8 cellular contexts compared by ENCODE assay signal in the genomic region with DNA sequence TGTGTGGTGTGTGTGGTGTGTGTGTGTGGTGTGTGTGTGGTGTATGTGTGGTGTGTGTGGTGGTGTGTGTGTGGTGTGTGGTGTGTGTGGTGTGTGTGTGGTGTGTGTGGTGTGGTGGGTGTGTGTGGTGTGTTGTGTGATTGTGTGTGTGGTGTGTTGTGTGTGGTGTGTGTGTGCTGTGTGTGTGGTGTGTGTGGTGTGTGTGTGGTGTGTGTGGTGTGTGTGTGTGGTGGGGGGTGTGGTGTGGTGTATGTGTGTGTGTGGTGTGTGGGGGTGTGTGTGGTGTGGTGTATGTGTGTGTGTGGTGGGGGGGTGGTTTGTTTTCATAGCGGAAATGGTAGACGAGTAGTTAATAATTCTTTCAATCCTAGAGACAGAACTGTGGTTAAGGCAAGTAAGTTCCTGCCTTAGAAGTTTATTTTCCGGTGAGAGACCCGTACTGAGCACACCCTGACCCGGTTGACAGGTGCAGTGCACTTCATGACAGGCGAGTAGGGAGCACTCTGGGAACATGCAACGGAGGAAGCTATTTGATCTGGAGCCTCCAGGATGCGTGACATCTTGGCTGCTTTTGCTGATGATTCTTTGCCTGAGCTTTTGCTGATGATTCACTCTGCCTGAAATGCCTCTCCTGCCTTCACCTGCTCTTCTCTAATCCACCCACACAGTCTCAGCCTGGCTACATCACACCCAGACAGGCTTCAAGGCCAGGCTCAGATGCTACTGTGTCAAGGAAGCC. TPM values are rescaled to one million over a fixed set of nuclear protein-coding genes. Genes with fewer than 3 reads are reported as not detected.
DNase-seq lines count a peak whose midpoint lies in the region; TF ChIP-seq lines count a peak whose summit lies in the region.

No MANE protein-coding gene starts in this region.

- TF ChIP-seq CTCF in GM10248 (IDR thresholded peaks at IDR 0.05; ENCODE audit: control extremely low read depth, extremely low read depth, low read depth, missing control alignments) (no peak), OCI-LY3 (IDR thresholded peaks at IDR 0.05; ENCODE audit: low read depth, low read length) (no peak)

- POLR2A ChIA-PET in GM10248 (lab: Yijun Ruan, JAX), result no interaction called here

- no peak overlapping the region for H3K4me3 ChIP-seq in GM23248
- H3K4me3 ChIP-seq in OCI-LY3 (ENCODE audit: low read length), result no peak overlapping the region
- H3K4me3 ChIP-seq in effector memory CD4-positive, alpha-beta T cell (ENCODE audit: insufficient read depth, low read depth, low read length, poor library complexity, severe bottlenecking), result no peak overlapping the region

- H3K36me3 ChIP-seq in GM23248 (ENCODE audit: low read depth), result no peaks in the 10 kb centered on the region
- H3K36me3 ChIP-seq in OCI-LY3 (replicated peaks; ENCODE audit: low read depth, low read length), result no peaks in the 10 kb centered on the region
- H3K36me3 ChIP-seq in effector memory CD4-positive, alpha-beta T cell (ENCODE audit: control insufficient read depth, insufficient read depth, low read length), result no peaks in the 10 kb centered on the region

- peaks cover 20% of the 10 kb centered on the region; the same call in 1 of the 2 replicates for H3K27me3 ChIP-seq in GM23248 (replicated peaks; ENCODE audit: insufficient read depth)
- no peaks in the 10 kb centered on the region for H3K27me3 ChIP-seq in OCI-LY3 (ENCODE audit: low read depth, low read length)
- H3K27me3 ChIP-seq in effector memory CD4-positive, alpha-beta T cell (replicated peaks; ENCODE audit: control insufficient read depth, insufficient read depth, low read length, poor library complexity, severe bottlenecking), result no peaks in the 10 kb centered on the region

- H3K9me2 ChIP-seq in GM23248 (ENCODE audit: insufficient read depth), result no peaks in the 10 kb centered on the region

- H3F3A ChIP-seq in GM23248 (ENCODE audit: insufficient read depth), result no peaks in the 10 kb centered on the region

- DNase-seq in GM10248 (ENCODE audit: extremely low spot score), result peak; percentile 72
- DNase-seq in GM23248, result peak; percentile 7
- DNase-seq in effector memory CD4-positive, alpha-beta T cell, result peak in 2 of 3 donors; percentile 9 to 24
- peak; percentile 56 for DNase-seq in stimulated activated CD8-positive, alpha-beta memory T cell treated with anti-CD3 and anti-CD28 coated beads, Interleukin-4, amount 100 ng/mL, for 48 hours
- DNase-seq in ecto neural progenitor cell (ENCODE audit: low spot score), result no peak
- no peak for DNase-seq in NCI-H774 (lab: John Stamatoyannopoulos, UW)
- no peak for DNase-seq in NCI-H2029 treated with DMSO at 0.1 percent for 48 hours (lab: John Stamatoyannopoulos, UW)

- H3K9me3 ChIP-seq in GM23248 (ENCODE audit: low read depth) (no peaks in the 10 kb centered on the region), OCI-LY3 (ENCODE audit: insufficient read depth, low read length) (no peaks in the 10 kb centered on the region)
- H3K9me3 ChIP-seq in effector memory CD4-positive, alpha-beta T cell (ENCODE audit: control insufficient read depth, low read length), result no peaks in the 10 kb centered on the region

- H3K9ac ChIP-seq in GM23248 (no peak overlapping the region), OCI-LY3 (ENCODE audit: low read length) (no peak overlapping the region)

- CTCF ChIA-PET in GM10248 (lab: Yijun Ruan, JAX), result interaction anchor here (1.1 to 3.4 kb wide), 4 partner anchors 8 to 46 kb away, joined by 3 to 27 read pairs (median 5); no protein-coding TSS in a partner anchor

- in situ Hi-C loops in GM23248 (cut with MboI), result no loop called here

- H4K20me1 ChIP-seq in GM23248 (ENCODE audit: insufficient read depth) (no peaks in the 10 kb centered on the region), OCI-LY3 (ENCODE audit: insufficient read depth, low read length) (no peaks in the 10 kb centered on the region)

- H3K4me1 ChIP-seq in GM23248 (ENCODE audit: insufficient read depth) (no peaks in the 10 kb centered on the region), OCI-LY3 (ENCODE audit: low read length) (peaks cover 23% of the 10 kb centered on the region)
- H3K4me1 ChIP-seq in effector memory CD4-positive, alpha-beta T cell (ENCODE audit: control insufficient read depth, insufficient read depth, low read length, poor library complexity, severe bottlenecking), result peaks cover 21% of the 10 kb centered on the region

- H2AFZ ChIP-seq in GM23248 (no peak overlapping the region), OCI-LY3 (ENCODE audit: low read depth, low read length) (peak overlapping the region; percentile 53; the same call in 1 of the 2 replicates)

- H3K79me2 ChIP-seq in GM23248 (ENCODE audit: insufficient read depth) (no peaks in the 10 kb centered on the region), OCI-LY3 (ENCODE audit: low read length) (no peaks in the 10 kb centered on the region)

- H3K27ac ChIP-seq in GM23248 (no peak overlapping the region), OCI-LY3 (ENCODE audit: low read length) (no peak overlapping the region)
- H3K27ac ChIP-seq in effector memory CD4-positive, alpha-beta T cell (ENCODE audit: insufficient read depth, low read length, poor library complexity, severe bottlenecking), result peak overlapping the region; percentile 32

- 45 to 46% methylated on average over 6 to 8 of the region's 8 CpGs for WGBS in GM23248 (ENCODE audit: low coverage in 1 of 2, low lambda C conversion rate in 2 of 2, missing lambda C conversion rate in 2 of 2), 2 experiments

- H3K4me2 ChIP-seq in GM23248 (ENCODE audit: unreplicated experiment), result no peak overlapping the region
- peak overlapping the region; percentile 48 for H3K4me2 ChIP-seq in OCI-LY3 (ENCODE audit: low read length)

RNA-seq across cellular contexts. Expression of a gene that starts 21.7 kb away (rescaled TPM):
- total RNA-seq in GM23248 (2014; rRNA removed; shearing (Covaris generic)), result not detected in 2 replicates
- polyA plus RNA-seq in GM23248 (2016; fragmentation: Nextera tagmentation; extraction: Ambion mirVana), result not detected in 2 replicates

Comparison
In these comparisons a context has a peak if more than half of its experiments do, and no peak if none do; other contexts are left out.
1. DNase-seq: peak in GM10248 (single experiment), GM23248 (single experiment), effector memory CD4-positive, alpha-beta T cell (2 of 3) and stimulated activated CD8-positive, alpha-beta memory T cell treated with anti-CD3 and anti-CD28 coated beads, Interleukin-4, amount 100 ng/mL, for 48 hours (single experiment); none in ecto neural progenitor cell (single experiment), NCI-H774 (single experiment) and NCI-H2029 treated with DMSO at 0.1 percent for 48 hours (single experiment).